8 cellular contexts compared by ENCODE assay signal in genomic region chr1:50968884-50969610, GRCh38. TPM values are rescaled to one million over a fixed set of nuclear protein-coding genes. Genes with fewer than 3 reads are reported as not detected.
DNase-seq lines count a peak whose midpoint lies in the region; ATAC-seq and TF ChIP-seq lines count a peak whose summit lies in the region.

No MANE protein-coding gene starts in this region.

- TF ChIP-seq CTCF in Panc1 (IDR thresholded peaks at IDR 0.05) (no peak), heart right ventricle (IDR thresholded peaks at IDR 0.05) (no peak)

- no peaks in the 10 kb centered on the region for H3K9me3 ChIP-seq in Panc1 (ENCODE audit: control insufficient read depth, insufficient read depth, low read depth, low read length)
- H3K9me3 ChIP-seq in heart right ventricle, result no peaks in the 10 kb centered on the region
- no peaks in the 10 kb centered on the region for H3K9me3 ChIP-seq in trophoblast cell (ENCODE audit: insufficient read depth, low read depth, low read length)

- H3K4me1 Mint-ChIP-seq in activated naive CD8-positive, alpha-beta T cell treated with anti-CD3 and anti-CD28 coated beads for 36 hours, result peaks cover 18% of the 10 kb centered on the region

- H3K36me3 Mint-ChIP-seq in activated naive CD8-positive, alpha-beta T cell treated with anti-CD3 and anti-CD28 coated beads for 36 hours, result peaks cover 5% of the 10 kb centered on the region

- TSS peak; percentile 79 for BruUV-seq in Panc1 (replicated peaks; lab: Mats Ljungman, UMichigan)

- peaks cover 8% of the 10 kb centered on the region; the same call in 1 of the 2 replicates for H3K4me1 ChIP-seq in Panc1 (ENCODE audit: control insufficient read depth, insufficient read depth, low read length)
- H3K4me1 ChIP-seq in heart right ventricle, result peaks cover 0 to 42% (median 23%) of the 10 kb centered on the region in 9 donors
- H3K4me1 ChIP-seq in trophoblast cell (ENCODE audit: control insufficient read depth in 1 of 2, insufficient read depth in 2 of 2, low read length in 2 of 2), result peaks cover 6 to 10% of the 10 kb centered on the region in 2 experiments

- DNase-seq in ACHN, result peak; percentile 41
- DNase-seq in Panc1 (ENCODE audit: low read depth, low spot score), result no peak
- peak; percentile 57 for DNase-seq in activated naive CD8-positive, alpha-beta T cell treated with anti-CD3 and anti-CD28 coated beads for 36 hours
- peak; percentile 40 to 54 for DNase-seq in heart right ventricle
- DNase-seq in trophoblast cell, result peak; percentile 9 to 24
- no peak for DNase-seq in NCI-H1048 (lab: John Stamatoyannopoulos, UW)

- H4K91ac ChIP-seq in trophoblast cell (ENCODE audit: low read depth, low read length), result no peak overlapping the region

- peak overlapping the region; percentile 74 to 95 for H3K4me3 ChIP-seq in Panc1 (ENCODE audit: low read depth in 2 of 2, low read length in 2 of 2)
- H3K4me3 ChIP-seq in heart right ventricle, result peak overlapping the region; percentile 70 to 95 (median 82)
- peak overlapping the region; percentile 62 for H3K4me3 ChIP-seq in trophoblast cell (ENCODE audit: low read depth, low read length)

- H3K79me1 ChIP-seq in trophoblast cell (ENCODE audit: low read length), result peaks cover 4% of the 10 kb centered on the region

- no peak overlapping the region for H3K4ac ChIP-seq in trophoblast cell (ENCODE audit: low read depth, low read length)

- H3K27ac Mint-ChIP-seq in activated naive CD8-positive, alpha-beta T cell treated with anti-CD3 and anti-CD28 coated beads for 36 hours, result peak overlapping the region; percentile 94

- H3K27me3 ChIP-seq in Panc1 (ENCODE audit: control insufficient read depth, insufficient read depth, low read length) (no peaks in the 10 kb centered on the region), heart right ventricle (no peaks in the 10 kb centered on the region), trophoblast cell (ENCODE audit: insufficient read depth, low read length) (peaks cover 13% of the 10 kb centered on the region)

- H2BK120ac ChIP-seq in trophoblast cell (ENCODE audit: insufficient read depth, low read length, poor library complexity), result no peak overlapping the region

- no peak overlapping the region for H4K12ac ChIP-seq in trophoblast cell (ENCODE audit: low read depth, low read length)

- intact Hi-C loops in Panc1 (cut with micrococcal nuclease; ENCODE audit: unreplicated experiment), result loop anchor here (5.0 kb wide), 1 partner anchor 97 kb away; no protein-coding TSS in a partner anchor
- intact Hi-C loops in heart right ventricle (cut with DNase I), result loop anchor here in 2 of 10 donors (1.0 to 5.0 kb wide), 2 partner anchors 8 to 192 kb away; no protein-coding TSS in a partner anchor

- H3K14ac ChIP-seq in trophoblast cell (ENCODE audit: low read length), result no peak overlapping the region

- POLR2A ChIA-PET in Panc1 (lab: Charles Lee), result no interaction called here

- no peak overlapping the region for H2BK5ac ChIP-seq in trophoblast cell (ENCODE audit: low read depth, low read length, poor library complexity)

- in situ Hi-C loops in ACHN (cut with HindIII; ENCODE audit: low pct_ligation_motif_present, low pct_unique_long_range_greater_than_20kb, low sequenced_read_pairs) (no loop called here), Panc1 (cut with HindIII; ENCODE audit: low pct_unique_long_range_greater_than_20kb, low sequenced_read_pairs) (no loop called here)

- H4K8ac ChIP-seq in trophoblast cell (ENCODE audit: low read depth, low read length), result peak overlapping the region; percentile 29

- H3K4me3 Mint-ChIP-seq in activated naive CD8-positive, alpha-beta T cell treated with anti-CD3 and anti-CD28 coated beads for 36 hours, result peak overlapping the region; percentile 95

- no peak overlapping the region for H2AK5ac ChIP-seq in trophoblast cell (ENCODE audit: low read length)

- H3K27ac ChIP-seq in Panc1 (ENCODE audit: low read length) (peak overlapping the region; percentile 100), heart right ventricle (peak overlapping the region; percentile 47 to 99 (median 97)), trophoblast cell (ENCODE audit: low read depth, low read length) (no peak overlapping the region)

- peaks cover 31% of the 10 kb centered on the region for H3K27me3 Mint-ChIP-seq in activated naive CD8-positive, alpha-beta T cell treated with anti-CD3 and anti-CD28 coated beads for 36 hours

- H3K18ac ChIP-seq in trophoblast cell (ENCODE audit: low read length), result no peak overlapping the region

- CTCF ChIA-PET in Panc1 (lab: Charles Lee), result interaction anchor here (1.1 to 1.5 kb wide), 2 partner anchors 31 to 194 kb away, joined by 3 to 5 read pairs; no protein-coding TSS in a partner anchor

- ATAC-seq in GM18519 (IDR thresholded peaks at IDR 0.05; ENCODE audit: low FRiP score, unreplicated experiment) (peak; percentile 15), HG03025 (IDR thresholded peaks at IDR 0.05; ENCODE audit: low FRiP score, unreplicated experiment) (peak; percentile 15), Panc1 (peak; percentile 51), heart right ventricle (peak; percentile 18 to 65 (median 36))

- no peak overlapping the region for H3K23ac ChIP-seq in trophoblast cell (ENCODE audit: low read length)

- H3K79me2 ChIP-seq in trophoblast cell (ENCODE audit: control insufficient read depth, insufficient read depth, low read length, poor library complexity), result no peaks in the 10 kb centered on the region

- H2BK12ac ChIP-seq in trophoblast cell (ENCODE audit: low read length), result no peak overlapping the region

- WGBS in heart right ventricle, 2 donors, result 0% methylated on average over 64 of the region's 64 CpGs
- WGBS in trophoblast cell (ENCODE audit: extremely low coverage, insufficient coverage, insufficient read length), result no CpG with 5 or more reads among the region's 64 CpGs

- H2AFZ ChIP-seq in trophoblast cell (ENCODE audit: insufficient read depth, low read length, poor library complexity), result peak overlapping the region; percentile 61

- H3K4me2 ChIP-seq in trophoblast cell (ENCODE audit: low read length), result peak overlapping the region; percentile 91

- H3K9me3 Mint-ChIP-seq in activated naive CD8-positive, alpha-beta T cell treated with anti-CD3 and anti-CD28 coated beads for 36 hours, result no peaks in the 10 kb centered on the region

- peaks cover 5% of the 10 kb centered on the region for H3K36me3 ChIP-seq in Panc1 (ENCODE audit: control insufficient read depth, insufficient read depth, low read length)
- no peaks in the 10 kb centered on the region for H3K36me3 ChIP-seq in heart right ventricle
- H3K36me3 ChIP-seq in trophoblast cell (ENCODE audit: control insufficient read depth in 1 of 2, insufficient read depth in 2 of 2, low read length in 2 of 2), result no peaks in the 10 kb centered on the region

- H3K9ac ChIP-seq in trophoblast cell (ENCODE audit: low read length), result peak overlapping the region; percentile 12

RNA-seq across cellular contexts. Expression of gene CDKN2C, which starts 1.0 kb away (rescaled TPM):
- total RNA-seq in Panc1 (2021; ENCODE audit: unreplicated experiment), result 50.4 TPM
- polyA plus RNA-seq in Panc1 (2012; ENCODE audit: insufficient read length), result 32.4 TPM
- 10 to 100 TPM; 13.0 to 13.6 TPM for total RNA-seq in activated naive CD8-positive, alpha-beta T cell treated with anti-CD3 and anti-CD28 coated beads for 36 hours
- total RNA-seq in heart right ventricle, result 10 to 100 TPM in 9 of 10 donors, 1 to 10 TPM in 1; 8.2 to 26.3 (median 12.8) TPM
- polyA plus RNA-seq in heart right ventricle, result 10 to 100 TPM in 1 of 2 donors, 1 to 10 TPM in 1; 9.1 to 11.3 TPM
- 1.00 and 1.1 TPM in 2 replicates for polyA plus RNA-seq in trophoblast cell (2013)

RNA-seq across cellular contexts. Expression of gene FAF1, which starts 9.0 kb away (rescaled TPM):
- total RNA-seq in Panc1 (2021; ENCODE audit: unreplicated experiment) (101 TPM), heart right ventricle (100 to 1,000 TPM in 1 of 10 donors, 10 to 100 TPM in 9; 81.4 to 102 (median 90.8) TPM)
- polyA plus RNA-seq in Panc1 (2012; ENCODE audit: insufficient read length), result 39.7 TPM
- total RNA-seq in activated naive CD8-positive, alpha-beta T cell treated with anti-CD3 and anti-CD28 coated beads for 36 hours, result 10 to 100 TPM; 83.7 to 88.5 TPM
- 10 to 100 TPM; 30.9 to 62.3 TPM for polyA plus RNA-seq in heart right ventricle
- polyA plus RNA-seq in trophoblast cell (2013), result 23.3 and 23.5 TPM in 2 replicates

Comparison
In these comparisons a context has a peak if more than half of its experiments do, and no peak if none do; other contexts are left out.
1. DNase-seq: peak in ACHN (single experiment), activated naive CD8-positive, alpha-beta T cell treated with anti-CD3 and anti-CD28 coated beads for 36 hours (single experiment), heart right ventricle (2 of 2) and trophoblast cell (2 of 2); none in Panc1 (single experiment) and NCI-H1048 (single experiment).
2. Peak in every context shown above with its lines, with median percentiles within 50 percentile points of each other: ATAC-seq and H3K4me3 ChIP-seq.